In genomic region chr3:5155241-5155640, GRCh38 we compare ENCODE assay signal across 17 cellular contexts.
"Had no signal": no experiment of that assay in that cellular context is flagged by ENCODE, and none has a peak within 500 bp of the region (broad histone marks: within the 10 kb centered on the region; RNA-seq: fewer than 3 reads in every experiment).

No MANE protein-coding gene starts in this region.

- H3K4me3 Mint-ChIP-seq: nephron; stimulated activated naive CD8-positive, alpha-beta T cell treated with anti-CD3 and anti-CD28 coated beads, Interleukin-15, amount 100 ng/mL, for 72 hours had no signal

- H3K27me3 Mint-ChIP-seq: progenitor cell of endocrine pancreas; stimulated activated naive CD8-positive, alpha-beta T cell treated with anti-CD3 and anti-CD28 coated beads, Interleukin-15, amount 100 ng/mL, for 72 hours had no signal

- ATAC-seq: left cardiac atrium; lower lobe of right lung; pancreas; right cardiac atrium; stimulated activated naive CD8-positive, alpha-beta T cell treated with anti-CD3 and anti-CD28 coated beads, Interleukin-15, amount 100 ng/mL, for 72 hours had no signal

- DNase-seq: dermis blood vessel endothelial cell; esophagus squamous epithelium; kidney; left cardiac atrium; left ventricle myocardium inferior; lower lobe of right lung; mesenchymal stem cell; midbrain; occipital lobe; pancreas; right cardiac atrium; small intestine; stimulated activated CD4-positive, alpha-beta T cell treated with anti-CD3 and anti-CD28 coated beads, Interleukin-12 subunit alpha, Interleukin-12 subunit beta, amount 100 ng/mL, for 4 hours; stimulated activated naive CD8-positive, alpha-beta T cell treated with anti-CD3 and anti-CD28 coated beads, Interleukin-15, amount 100 ng/mL, for 72 hours; testis had no signal

- H3K27ac Mint-ChIP-seq: nephron, progenitor cell of endocrine pancreas had no signal
